28 cellular contexts compared by ENCODE assay signal in genomic region chr6:161354241-161354840, GRCh38.
"Had no signal": no experiment of that assay in that cellular context is flagged by ENCODE, and none has a peak within 500 bp of the region (broad histone marks: within the 10 kb centered on the region; RNA-seq: fewer than 3 reads in every experiment).

No MANE protein-coding gene starts in this region.

- H3K36me3 Mint-ChIP-seq: activated CD4-positive, alpha-beta memory T cell treated with anti-CD3 and anti-CD28 coated beads for 36 hours; activated naive CD4-positive, alpha-beta T cell treated with anti-CD3 and anti-CD28 coated beads, Interleukin-2, amount 10 ng/mL, durations not matched to agents 7 days and 5 days; activated naive CD8-positive, alpha-beta T cell treated with anti-CD3 and anti-CD28 coated beads, Interleukin-2, amount 10 ng/mL, durations not matched to agents 7 days and 5 days; immature natural killer cell; natural killer cell had no signal

- H3K27me3 Mint-ChIP-seq: activated CD4-positive, alpha-beta memory T cell treated with anti-CD3 and anti-CD28 coated beads for 36 hours; activated CD4-positive, alpha-beta T cell treated with anti-CD3 and anti-CD28 coated beads, Interleukin-2, amount 10 ng/mL, durations not matched to agents 24 days and 14 days; activated naive CD4-positive, alpha-beta T cell treated with anti-CD3 and anti-CD28 coated beads, Interleukin-2, amount 10 ng/mL, durations not matched to agents 7 days and 5 days; activated naive CD8-positive, alpha-beta T cell treated with anti-CD3 and anti-CD28 coated beads, Interleukin-2, amount 10 ng/mL, durations not matched to agents 7 days and 5 days; memory B cell had no signal

- H3K36me3 ChIP-seq: breast epithelium, colonic mucosa, gastroesophageal sphincter, spleen, uterus, WERI-Rb-1 had no signal

- H3K27me3 ChIP-seq: breast epithelium, colonic mucosa, gastroesophageal sphincter, spleen, testis, uterus had no signal

- H3K9me3 Mint-ChIP-seq: activated CD4-positive, alpha-beta memory T cell treated with anti-CD3 and anti-CD28 coated beads for 36 hours; activated CD4-positive, alpha-beta T cell treated with anti-CD3 and anti-CD28 coated beads, Interleukin-2, amount 10 ng/mL, durations not matched to agents 24 days and 14 days; activated naive CD4-positive, alpha-beta T cell treated with anti-CD3 and anti-CD28 coated beads, Interleukin-2, amount 10 ng/mL, durations not matched to agents 7 days and 5 days; central memory CD8-positive, alpha-beta T cell; effector memory CD8-positive, alpha-beta T cell; immature natural killer cell; memory B cell; natural killer cell had no signal

- ATAC-seq: activated CD4-positive, CD25-positive, alpha-beta regulatory T cell treated with anti-CD3 and anti-CD28 coated beads, Interleukin-2, amount 50 U/mL, for 24 hours; effector memory CD8-positive, alpha-beta T cell; gastroesophageal sphincter; left colon; natural killer cell; right cardiac atrium had no signal

- H3K27ac ChIP-seq: breast epithelium, colonic mucosa, gastroesophageal sphincter, spleen, testis, uterus, WERI-Rb-1 had no signal

- H3K4me3 Mint-ChIP-seq: activated CD4-positive, alpha-beta memory T cell treated with anti-CD3 and anti-CD28 coated beads for 36 hours; activated CD4-positive, alpha-beta T cell treated with anti-CD3 and anti-CD28 coated beads, Interleukin-2, amount 10 ng/mL, durations not matched to agents 24 days and 14 days; activated naive CD4-positive, alpha-beta T cell treated with anti-CD3 and anti-CD28 coated beads, Interleukin-2, amount 10 ng/mL, durations not matched to agents 7 days and 5 days; activated naive CD8-positive, alpha-beta T cell treated with anti-CD3 and anti-CD28 coated beads, Interleukin-2, amount 10 ng/mL, durations not matched to agents 7 days and 5 days; central memory CD8-positive, alpha-beta T cell; effector memory CD8-positive, alpha-beta T cell; immature natural killer cell; memory B cell; natural killer cell had no signal

- H3K4me1 ChIP-seq: breast epithelium, colonic mucosa, gastroesophageal sphincter, testis, uterus had no signal

- H3K27ac Mint-ChIP-seq: activated CD4-positive, alpha-beta memory T cell treated with anti-CD3 and anti-CD28 coated beads for 36 hours; activated CD4-positive, alpha-beta T cell treated with anti-CD3 and anti-CD28 coated beads, Interleukin-2, amount 10 ng/mL, durations not matched to agents 24 days and 14 days; activated naive CD4-positive, alpha-beta T cell treated with anti-CD3 and anti-CD28 coated beads, Interleukin-2, amount 10 ng/mL, durations not matched to agents 7 days and 5 days; activated naive CD8-positive, alpha-beta T cell treated with anti-CD3 and anti-CD28 coated beads, Interleukin-2, amount 10 ng/mL, durations not matched to agents 7 days and 5 days; memory B cell; natural killer cell had no signal

- H3K4me3 ChIP-seq: breast epithelium, colonic mucosa, gastroesophageal sphincter, spleen, testis, uterus had no signal

- H3K9me3 ChIP-seq: breast epithelium, colonic mucosa, gastroesophageal sphincter, spleen, testis, uterus had no signal

- DNase-seq: activated CD4-positive, alpha-beta memory T cell treated with anti-CD3 and anti-CD28 coated beads for 36 hours; activated CD4-positive, alpha-beta T cell treated with anti-CD3 and anti-CD28 coated beads, Interleukin-2, amount 10 ng/mL, durations not matched to agents 24 days and 14 days; activated CD8-positive, alpha-beta memory T cell treated with anti-CD3 and anti-CD28 coated beads, Interleukin-2, amount 50 U/mL, for 4 hours; activated gamma-delta T cell; activated naive CD4-positive, alpha-beta T cell treated with anti-CD3 and anti-CD28 coated beads, Interleukin-2, amount 10 ng/mL, durations not matched to agents 7 days and 5 days; activated naive CD8-positive, alpha-beta T cell treated with anti-CD3 and anti-CD28 coated beads, Interleukin-2, amount 10 ng/mL, durations not matched to agents 7 days and 5 days; activated T-cell treated with anti-CD3 and anti-CD28 coated beads, Interleukin-2, amount 50 U/mL, for 1 hour; colonic mucosa; effector memory CD8-positive, alpha-beta T cell; erythroblast; hippocampal formation; immature natural killer cell; kidney; left colon; midbrain; natural killer cell; right cardiac atrium; spleen; stimulated activated naive CD4-positive, alpha-beta T cell; T-helper 9 cell; testis; uterus; WERI-Rb-1 had no signal
